ENCODE assay signal across 1 cellular context in the genomic region with DNA sequence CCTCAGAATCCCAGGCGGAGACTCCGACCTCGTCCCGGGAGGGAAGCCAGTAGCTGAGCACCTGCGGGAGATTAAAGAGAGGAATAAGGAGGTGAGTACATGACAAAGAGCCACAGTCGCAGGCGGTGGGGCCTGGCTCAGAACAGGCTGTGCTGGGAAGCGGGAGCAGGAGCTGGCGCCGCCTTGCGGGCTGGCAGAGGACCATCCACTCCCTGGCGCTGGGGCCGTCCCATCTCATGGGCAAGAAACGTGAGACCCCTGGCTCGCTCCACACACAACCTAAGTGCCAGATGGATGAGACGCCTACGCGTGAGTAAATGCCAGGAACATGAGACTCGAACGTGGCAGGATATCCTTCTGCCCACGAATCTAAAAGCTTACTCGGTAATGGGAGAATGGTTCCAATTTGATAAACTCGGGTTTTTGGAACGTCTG.
TF ChIP-seq lines count a peak whose summit lies in the region.

No MANE protein-coding gene starts in this region.

TF ChIP-seq in K562, 482 proteins besides CTCF, POLR2A, EP300 and RAD21 (continues in another document):
- no peak for TF ChIP-seq UBTF (IDR thresholded peaks at IDR 0.05; ENCODE audit: borderline replicate concordance in 1 of 2, low read depth in 2 of 2, low read length in 2 of 2)
- no peak for TF ChIP-seq MITF (IDR thresholded peaks at IDR 0.05)
- TF ChIP-seq, protein P1, sequence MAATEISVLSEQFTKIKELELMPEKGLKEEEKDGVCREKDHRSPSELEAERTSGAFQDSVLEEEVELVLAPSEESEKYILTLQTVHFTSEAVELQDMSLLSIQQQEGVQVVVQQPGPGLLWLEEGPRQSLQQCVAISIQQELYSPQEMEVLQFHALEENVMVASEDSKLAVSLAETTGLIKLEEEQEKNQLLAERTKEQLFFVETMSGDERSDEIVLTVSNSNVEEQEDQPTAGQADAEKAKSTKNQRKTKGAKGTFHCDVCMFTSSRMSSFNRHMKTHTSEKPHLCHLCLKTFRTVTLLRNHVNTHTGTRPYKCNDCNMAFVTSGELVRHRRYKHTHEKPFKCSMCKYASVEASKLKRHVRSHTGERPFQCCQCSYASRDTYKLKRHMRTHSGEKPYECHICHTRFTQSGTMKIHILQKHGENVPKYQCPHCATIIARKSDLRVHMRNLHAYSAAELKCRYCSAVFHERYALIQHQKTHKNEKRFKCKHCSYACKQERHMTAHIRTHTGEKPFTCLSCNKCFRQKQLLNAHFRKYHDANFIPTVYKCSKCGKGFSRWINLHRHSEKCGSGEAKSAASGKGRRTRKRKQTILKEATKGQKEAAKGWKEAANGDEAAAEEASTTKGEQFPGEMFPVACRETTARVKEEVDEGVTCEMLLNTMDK (IDR thresholded peaks at IDR 0.05; ENCODE audit: borderline replicate concordance, insufficient read depth, low read depth, low read length, poor library complexity, severe bottlenecking), result peak; percentile 87
- no peak for TF ChIP-seq IFI16 (CRISPR knock-in tag; IDR thresholded peaks at IDR 0.05)
- no peak for TF ChIP-seq ETV1 (tag; conservative IDR thresholded peaks at IDR 0.05; ENCODE audit: low read depth)
- TF ChIP-seq KAT7 (CRISPR knock-in tag; IDR thresholded peaks at IDR 0.05; ENCODE audit: borderline replicate concordance), result no peak
- TF ChIP-seq ZNF174 (CRISPR knock-in tag; IDR thresholded peaks at IDR 0.05), result no peak
- TF ChIP-seq TBP (optimal IDR thresholded peaks at IDR 0.05; ENCODE audit: low read depth, low read length), result no peak
- 0 out of 2 replicates have a peak, but pooled peaks have one; percentile 16 for TF ChIP-seq SMC3 (conservative IDR thresholded peaks at IDR 0.05; ENCODE audit: insufficient read depth, low read depth, low read length)
- no peak for TF ChIP-seq ZBTB11 (CRISPR knock-in tag; IDR thresholded peaks at IDR 0.05)
- no peak for TF ChIP-seq MCM3 (IDR thresholded peaks at IDR 0.05)
- TF ChIP-seq MLX (CRISPR knock-in tag; conservative IDR thresholded peaks at IDR 0.05), result no peak
- TF ChIP-seq, protein P2, sequence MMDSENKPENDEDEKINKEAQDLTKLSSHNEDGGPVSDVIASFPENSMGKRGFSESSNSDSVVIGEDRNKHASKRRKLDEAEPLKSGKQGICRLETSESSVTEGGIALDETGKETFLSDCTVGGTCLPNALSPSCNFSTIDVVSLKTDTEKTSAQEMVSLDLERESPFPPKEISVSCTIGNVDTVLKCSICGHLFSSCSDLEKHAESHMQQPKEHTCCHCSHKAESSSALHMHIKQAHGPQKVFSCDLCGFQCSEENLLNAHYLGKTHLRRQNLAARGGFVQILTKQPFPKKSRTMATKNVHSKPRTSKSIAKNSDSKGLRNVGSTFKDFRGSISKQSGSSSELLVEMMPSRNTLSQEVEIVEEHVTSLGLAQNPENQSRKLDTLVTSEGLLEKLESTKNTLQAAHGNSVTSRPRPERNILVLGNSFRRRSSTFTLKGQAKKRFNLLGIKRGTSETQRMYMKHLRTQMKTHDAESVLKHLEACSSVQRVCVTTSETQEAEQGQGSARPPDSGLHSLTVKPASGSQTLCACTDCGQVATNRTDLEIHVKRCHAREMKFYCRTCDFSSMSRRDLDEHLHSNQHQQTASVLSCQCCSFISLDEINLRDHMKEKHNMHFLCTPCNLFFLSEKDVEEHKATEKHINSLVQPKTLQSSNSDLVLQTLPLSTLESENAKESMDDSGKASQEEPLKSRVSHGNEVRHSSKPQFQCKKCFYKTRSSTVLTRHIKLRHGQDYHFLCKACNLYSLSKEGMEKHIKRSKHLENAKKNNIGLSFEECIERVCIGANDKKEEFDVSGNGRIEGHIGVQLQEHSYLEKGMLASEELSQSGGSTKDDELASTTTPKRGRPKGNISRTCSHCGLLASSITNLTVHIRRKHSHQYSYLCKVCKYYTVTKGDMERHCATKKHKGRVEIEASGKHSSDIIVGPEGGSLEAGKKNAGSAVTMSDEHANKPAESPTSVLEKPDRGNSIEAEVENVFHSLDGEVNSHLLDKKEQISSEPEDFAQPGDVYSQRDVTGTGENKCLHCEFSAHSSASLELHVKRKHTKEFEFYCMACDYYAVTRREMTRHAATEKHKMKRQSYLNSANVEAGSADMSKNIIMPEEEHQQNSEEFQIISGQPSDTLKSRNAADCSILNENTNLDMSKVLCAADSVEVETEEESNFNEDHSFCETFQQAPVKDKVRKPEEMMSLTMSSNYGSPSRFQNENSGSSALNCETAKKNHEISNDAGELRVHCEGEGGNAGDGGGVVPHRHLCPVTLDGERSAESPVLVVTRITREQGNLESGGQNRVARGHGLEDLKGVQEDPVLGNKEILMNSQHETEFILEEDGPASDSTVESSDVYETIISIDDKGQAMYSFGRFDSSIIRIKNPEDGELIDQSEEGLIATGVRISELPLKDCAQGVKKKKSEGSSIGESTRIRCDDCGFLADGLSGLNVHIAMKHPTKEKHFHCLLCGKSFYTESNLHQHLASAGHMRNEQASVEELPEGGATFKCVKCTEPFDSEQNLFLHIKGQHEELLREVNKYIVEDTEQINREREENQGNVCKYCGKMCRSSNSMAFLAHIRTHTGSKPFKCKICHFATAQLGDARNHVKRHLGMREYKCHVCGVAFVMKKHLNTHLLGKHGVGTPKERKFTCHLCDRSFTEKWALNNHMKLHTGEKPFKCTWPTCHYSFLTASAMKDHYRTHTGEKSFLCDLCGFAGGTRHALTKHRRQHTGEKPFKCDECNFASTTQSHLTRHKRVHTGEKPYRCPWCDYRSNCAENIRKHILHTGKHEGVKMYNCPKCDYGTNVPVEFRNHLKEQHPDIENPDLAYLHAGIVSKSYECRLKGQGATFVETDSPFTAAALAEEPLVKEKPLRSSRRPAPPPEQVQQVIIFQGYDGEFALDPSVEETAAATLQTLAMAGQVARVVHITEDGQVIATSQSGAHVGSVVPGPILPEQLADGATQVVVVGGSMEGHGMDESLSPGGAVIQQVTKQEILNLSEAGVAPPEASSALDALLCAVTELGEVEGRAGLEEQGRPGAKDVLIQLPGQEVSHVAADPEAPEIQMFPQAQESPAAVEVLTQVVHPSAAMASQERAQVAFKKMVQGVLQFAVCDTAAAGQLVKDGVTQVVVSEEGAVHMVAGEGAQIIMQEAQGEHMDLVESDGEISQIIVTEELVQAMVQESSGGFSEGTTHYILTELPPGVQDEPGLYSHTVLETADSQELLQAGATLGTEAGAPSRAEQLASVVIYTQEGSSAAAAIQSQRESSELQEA (IDR thresholded peaks at IDR 0.05; ENCODE audit: low read depth), result no peak
- no peak for TF ChIP-seq MEIS2 (IDR thresholded peaks at IDR 0.05; ENCODE audit: partially characterized antibody)
- TF ChIP-seq, protein P3, sequence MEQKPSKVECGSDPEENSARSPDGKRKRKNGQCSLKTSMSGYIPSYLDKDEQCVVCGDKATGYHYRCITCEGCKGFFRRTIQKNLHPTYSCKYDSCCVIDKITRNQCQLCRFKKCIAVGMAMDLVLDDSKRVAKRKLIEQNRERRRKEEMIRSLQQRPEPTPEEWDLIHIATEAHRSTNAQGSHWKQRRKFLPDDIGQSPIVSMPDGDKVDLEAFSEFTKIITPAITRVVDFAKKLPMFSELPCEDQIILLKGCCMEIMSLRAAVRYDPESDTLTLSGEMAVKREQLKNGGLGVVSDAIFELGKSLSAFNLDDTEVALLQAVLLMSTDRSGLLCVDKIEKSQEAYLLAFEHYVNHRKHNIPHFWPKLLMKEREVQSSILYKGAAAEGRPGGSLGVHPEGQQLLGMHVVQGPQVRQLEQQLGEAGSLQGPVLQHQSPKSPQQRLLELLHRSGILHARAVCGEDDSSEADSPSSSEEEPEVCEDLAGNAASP (IDR thresholded peaks at IDR 0.05), result no peak
- TF ChIP-seq, protein P4, sequence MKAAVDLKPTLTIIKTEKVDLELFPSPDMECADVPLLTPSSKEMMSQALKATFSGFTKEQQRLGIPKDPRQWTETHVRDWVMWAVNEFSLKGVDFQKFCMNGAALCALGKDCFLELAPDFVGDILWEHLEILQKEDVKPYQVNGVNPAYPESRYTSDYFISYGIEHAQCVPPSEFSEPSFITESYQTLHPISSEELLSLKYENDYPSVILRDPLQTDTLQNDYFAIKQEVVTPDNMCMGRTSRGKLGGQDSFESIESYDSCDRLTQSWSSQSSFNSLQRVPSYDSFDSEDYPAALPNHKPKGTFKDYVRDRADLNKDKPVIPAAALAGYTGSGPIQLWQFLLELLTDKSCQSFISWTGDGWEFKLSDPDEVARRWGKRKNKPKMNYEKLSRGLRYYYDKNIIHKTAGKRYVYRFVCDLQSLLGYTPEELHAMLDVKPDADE (conservative IDR thresholded peaks at IDR 0.05; ENCODE audit: control insufficient read depth, low read depth, low read length), result no peak
- TF ChIP-seq RBFOX2 (IDR thresholded peaks at IDR 0.05; ENCODE audit: low read depth, low read length), result no peak
- no peak for TF ChIP-seq DPF2 (IDR thresholded peaks at IDR 0.05)
- no peak for TF ChIP-seq FOXJ3 (CRISPR knock-in tag; IDR thresholded peaks at IDR 0.05)
- peak; percentile 39 for TF ChIP-seq CCNT2 (IDR thresholded peaks at IDR 0.05; ENCODE audit: borderline replicate concordance, extremely low read depth, insufficient read length, low read depth, low read length)
- TF ChIP-seq, protein P5, sequence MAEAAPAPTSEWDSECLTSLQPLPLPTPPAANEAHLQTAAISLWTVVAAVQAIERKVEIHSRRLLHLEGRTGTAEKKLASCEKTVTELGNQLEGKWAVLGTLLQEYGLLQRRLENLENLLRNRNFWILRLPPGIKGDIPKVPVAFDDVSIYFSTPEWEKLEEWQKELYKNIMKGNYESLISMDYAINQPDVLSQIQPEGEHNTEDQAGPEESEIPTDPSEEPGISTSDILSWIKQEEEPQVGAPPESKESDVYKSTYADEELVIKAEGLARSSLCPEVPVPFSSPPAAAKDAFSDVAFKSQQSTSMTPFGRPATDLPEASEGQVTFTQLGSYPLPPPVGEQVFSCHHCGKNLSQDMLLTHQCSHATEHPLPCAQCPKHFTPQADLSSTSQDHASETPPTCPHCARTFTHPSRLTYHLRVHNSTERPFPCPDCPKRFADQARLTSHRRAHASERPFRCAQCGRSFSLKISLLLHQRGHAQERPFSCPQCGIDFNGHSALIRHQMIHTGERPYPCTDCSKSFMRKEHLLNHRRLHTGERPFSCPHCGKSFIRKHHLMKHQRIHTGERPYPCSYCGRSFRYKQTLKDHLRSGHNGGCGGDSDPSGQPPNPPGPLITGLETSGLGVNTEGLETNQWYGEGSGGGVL (CRISPR knock-in tag; IDR thresholded peaks at IDR 0.05), result no peak
- no peak for TF ChIP-seq ELF4 (CRISPR knock-in tag; IDR thresholded peaks at IDR 0.05)
- TF ChIP-seq FIP1L1 (IDR thresholded peaks at IDR 0.05; ENCODE audit: low read depth, low read length, poor library complexity, severe bottlenecking), result no peak
